8 cellular contexts compared by ENCODE assay signal in genomic region chr1:185316163-185317033, GRCh38. TPM values are rescaled to one million over a fixed set of nuclear protein-coding genes. Genes with fewer than 3 reads are reported as not detected.
DNase-seq lines count a peak whose midpoint lies in the region; ATAC-seq and TF ChIP-seq lines count a peak whose summit lies in the region.

No MANE protein-coding gene starts in this region.

- peaks cover 9% of the 10 kb centered on the region for H3K9me3 Mint-ChIP-seq in dendritic cell treated with granulocyte-macrophage colony-stimulating factor and Interleukin-4, amounts not matched to agents 40 ng/mL and 50 ng/mL, for 4 days

- H3K4me1 ChIP-seq in BE2C: no peaks in the 10 kb centered on the region; the same call in 1 of the 2 replicates
- H3K4me1 ChIP-seq in right lobe of liver: peaks cover 0 to 45% (median 10%) of the 10 kb centered on the region in 4 donors

- intact Hi-C loops in dendritic cell treated with granulocyte-macrophage colony-stimulating factor and Interleukin-4, amounts not matched to agents 40 ng/mL and 50 ng/mL, for 4 days (cut with micrococcal nuclease): loop anchor here (1.0 to 5.0 kb wide), 6 partner anchors 23 to 168 kb away; partner anchors contain the start of genes SWT1 and TRMT1L
- intact Hi-C loops in right lobe of liver (cut with DNase I): loop anchor here in 1 of 2 donors (10.0 kb wide), 2 partner anchors 158 to 368 kb away; no protein-coding TSS in a partner anchor

- DNase-seq in BE2C (peak; percentile 98), NCI-H510A treated with DMSO at 0.1 percent for 48 hours (lab: John Stamatoyannopoulos, UW) (peak; percentile 66), right lobe of liver (peak; percentile 97 to 98 (median 98))
- peak; percentile 79 to 89 for DNase-seq in activated CD4-positive, alpha-beta T cell treated with anti-CD3 and anti-CD28 coated beads, Interleukin-2, amount 50 U/mL, for 24 hours (ENCODE audit: low read depth in 1 of 2, low spot score in 1 of 2)
- peak; percentile 95 for DNase-seq in stimulated activated CD4-positive, alpha-beta T cell treated with anti-CD3 and anti-CD28 coated beads, Interleukin-4, amount 100 ng/mL, for 1 hour

- no peak for TF ChIP-seq POLR2A in right lobe of liver (IDR thresholded peaks at IDR 0.05)

- WGBS in right lobe of liver (ENCODE audit: insufficient coverage, low coverage, low lambda C conversion rate, missing lambda C conversion rate): 0% methylated on average over 15 of the region's 88 CpGs

- no peaks in the 10 kb centered on the region for H3K9me3 ChIP-seq in BE2C
- no peaks in the 10 kb centered on the region for H3K9me3 ChIP-seq in right lobe of liver

- H3K36me3 Mint-ChIP-seq in dendritic cell treated with granulocyte-macrophage colony-stimulating factor and Interleukin-4, amounts not matched to agents 40 ng/mL and 50 ng/mL, for 4 days (ENCODE audit: low read depth): peaks cover 39% of the 10 kb centered on the region

- peaks cover 13% of the 10 kb centered on the region for H3K36me3 ChIP-seq in BE2C
- H3K36me3 ChIP-seq in right lobe of liver: no peaks in the 10 kb centered on the region

- H3K4me1 Mint-ChIP-seq in dendritic cell treated with granulocyte-macrophage colony-stimulating factor and Interleukin-4, amounts not matched to agents 40 ng/mL and 50 ng/mL, for 4 days (ENCODE audit: low read depth): peaks cover 42% of the 10 kb centered on the region

- H3K4me3 Mint-ChIP-seq in dendritic cell treated with granulocyte-macrophage colony-stimulating factor and Interleukin-4, amounts not matched to agents 40 ng/mL and 50 ng/mL, for 4 days: peak overlapping the region; percentile 99

- TF ChIP-seq CTCF in BE2C (IDR thresholded peaks at IDR 0.05; ENCODE audit: low read depth, low read length) (no peak), right lobe of liver (IDR thresholded peaks at IDR 0.05) (peak in 1 of 4 donors; percentile 9)

- peak overlapping the region; percentile 95 to 98 (median 97) for H3K27ac ChIP-seq in right lobe of liver

- H3K27me3 ChIP-seq in BE2C (no peaks in the 10 kb centered on the region), right lobe of liver (no peaks in the 10 kb centered on the region)

- H3K27me3 Mint-ChIP-seq in dendritic cell treated with granulocyte-macrophage colony-stimulating factor and Interleukin-4, amounts not matched to agents 40 ng/mL and 50 ng/mL, for 4 days: no peaks in the 10 kb centered on the region

- peak overlapping the region; percentile 100 for H3K27ac Mint-ChIP-seq in dendritic cell treated with granulocyte-macrophage colony-stimulating factor and Interleukin-4, amounts not matched to agents 40 ng/mL and 50 ng/mL, for 4 days

- ATAC-seq in GM19043 (IDR thresholded peaks at IDR 0.05; ENCODE audit: low read depth, unreplicated experiment) (peak; percentile 50), HG03378 (IDR thresholded peaks at IDR 0.05; ENCODE audit: unreplicated experiment) (peak; percentile 26), right lobe of liver (peak; percentile 77 to 86 (median 79))

- H3K4me3 ChIP-seq in BE2C (ENCODE audit: low read depth, low read length): peak overlapping the region; percentile 78
- peak overlapping the region; percentile 82 to 92 (median 91) for H3K4me3 ChIP-seq in right lobe of liver

RNA-seq across cellular contexts. Expression of gene IVNS1ABP, which starts 0.6 kb away (rescaled TPM):
- 20.2 TPM for polyA plus RNA-seq in BE2C (2012; ENCODE audit: insufficient read depth, insufficient read length, low read depth)
- 10 to 100 TPM; 17.0 to 38.3 (median 26.8) TPM for total RNA-seq in right lobe of liver

Comparison
In these comparisons a context has a peak if more than half of its experiments do, and no peak if none do; other contexts are left out.
1. Peak in every context shown above with its lines: DNase-seq, ATAC-seq, H3K4me3 ChIP-seq and H3K27ac ChIP-seq.
2. ATAC-seq: peak in every context shown above with its lines; median percentile 79 in right lobe of liver; 50 in GM19043; 26 in HG03378.